ENCODE assay signal across 8 cellular contexts in genomic region chr20:53826597-53827291, GRCh38.
DNase-seq lines count a peak whose midpoint lies in the region; ATAC-seq and TF ChIP-seq lines count a peak whose summit lies in the region.

No MANE protein-coding gene starts in this region.

- H3K4me1 ChIP-seq in breast epithelium, result no peaks in the 10 kb centered on the region
- peaks cover 20 to 39% (median 36%) of the 10 kb centered on the region in 4 donors for H3K4me1 ChIP-seq in esophagus muscularis mucosa

- no peak for TF ChIP-seq CTCF in natural killer cell (IDR thresholded peaks at IDR 0.05)
- TF ChIP-seq CTCF in breast epithelium (IDR thresholded peaks at IDR 0.05), result no peak
- TF ChIP-seq CTCF in esophagus muscularis mucosa (IDR thresholded peaks at IDR 0.05), result no peak
- no peak for TF ChIP-seq CTCF in dorsolateral prefrontal cortex (IDR thresholded peaks at IDR 0.05 in 54 of 56, conservative IDR thresholded peaks at IDR 0.05 in 2 of 56; ENCODE audit: low read depth in 1 of 56, partially characterized antibody in 56 of 56)

- H3K27me3 ChIP-seq in breast epithelium, result no peaks in the 10 kb centered on the region
- H3K27me3 ChIP-seq in esophagus muscularis mucosa, result no peaks in the 10 kb centered on the region
- no peaks in the 10 kb centered on the region for H3K27me3 ChIP-seq in dorsolateral prefrontal cortex

- WGBS in esophagus muscularis mucosa, result 95% methylated on average over 5 of the region's 5 CpGs

- no peaks in the 10 kb centered on the region for H3K27me3 Mint-ChIP-seq in natural killer cell (ENCODE audit: low read depth in 2 of 2)
- no peaks in the 10 kb centered on the region for H3K27me3 Mint-ChIP-seq in natural killer cell treated with Interleukin-12 subunit alpha and Interleukin-12 subunit beta and Interleukin-15 and Interleukin-18, amount 100 ng/mL, for 72 hours
- no peaks in the 10 kb centered on the region for H3K27me3 Mint-ChIP-seq in stimulated activated memory B cell treated with anti-CD40 and anti-IgM and Interleukin-4, amounts not matched to agents 10 μg/mL and 1 μg/mL and 100 μg/mL, for 72 hours

- DNase-seq in natural killer cell (no peak), breast epithelium (ENCODE audit: low spot score in 2 of 2) (no peak), NCI-H2107 (lab: John Stamatoyannopoulos, UW) (no peak), esophagus muscularis mucosa (ENCODE audit: extremely low spot score) (no peak), dorsolateral prefrontal cortex (no peak)
- no peak for DNase-seq in natural killer cell treated with Interleukin-12 subunit alpha and Interleukin-12 subunit beta and Interleukin-15 and Interleukin-18, amount 100 ng/mL, for 72 hours (ENCODE audit: low spot score)

- H3K27ac Mint-ChIP-seq in natural killer cell, result peak overlapping the region; percentile 52 to 84
- no peak overlapping the region for H3K27ac Mint-ChIP-seq in natural killer cell treated with Interleukin-12 subunit alpha and Interleukin-12 subunit beta and Interleukin-15 and Interleukin-18, amount 100 ng/mL, for 72 hours
- peak overlapping the region; percentile 94 for H3K27ac Mint-ChIP-seq in stimulated activated memory B cell treated with anti-CD40 and anti-IgM and Interleukin-4, amounts not matched to agents 10 μg/mL and 1 μg/mL and 100 μg/mL, for 72 hours

- ATAC-seq in natural killer cell (no peak), HG03442 (IDR thresholded peaks at IDR 0.05; ENCODE audit: unreplicated experiment) (peak; percentile 64)
- ATAC-seq in natural killer cell treated with Interleukin-12 subunit alpha and Interleukin-12 subunit beta and Interleukin-15 and Interleukin-18, amount 100 ng/mL, for 72 hours, result no peak
- ATAC-seq in stimulated activated memory B cell treated with anti-CD40 and anti-IgM and Interleukin-4, amounts not matched to agents 10 μg/mL and 1 μg/mL and 100 μg/mL, for 72 hours, result peak; percentile 98

- H3K4me1 Mint-ChIP-seq in natural killer cell, result peaks cover 36 to 37% of the 10 kb centered on the region in 2 donors
- H3K4me1 Mint-ChIP-seq in natural killer cell treated with Interleukin-12 subunit alpha and Interleukin-12 subunit beta and Interleukin-15 and Interleukin-18, amount 100 ng/mL, for 72 hours (ENCODE audit: low read depth in 2 of 2), result peaks cover 23 to 28% of the 10 kb centered on the region in 2 donors
- peaks cover 53% of the 10 kb centered on the region for H3K4me1 Mint-ChIP-seq in stimulated activated memory B cell treated with anti-CD40 and anti-IgM and Interleukin-4, amounts not matched to agents 10 μg/mL and 1 μg/mL and 100 μg/mL, for 72 hours

- peak overlapping the region; percentile 25 for H3K4me3 Mint-ChIP-seq in natural killer cell
- no peak overlapping the region for H3K4me3 Mint-ChIP-seq in natural killer cell treated with Interleukin-12 subunit alpha and Interleukin-12 subunit beta and Interleukin-15 and Interleukin-18, amount 100 ng/mL, for 72 hours
- peak overlapping the region; percentile 23 for H3K4me3 Mint-ChIP-seq in stimulated activated memory B cell treated with anti-CD40 and anti-IgM and Interleukin-4, amounts not matched to agents 10 μg/mL and 1 μg/mL and 100 μg/mL, for 72 hours

- H3K36me3 ChIP-seq in breast epithelium (no peaks in the 10 kb centered on the region), esophagus muscularis mucosa (no peaks in the 10 kb centered on the region)

- TF ChIP-seq EP300 in esophagus muscularis mucosa (IDR thresholded peaks at IDR 0.05), result no peak

- TF ChIP-seq POLR2A in breast epithelium (IDR thresholded peaks at IDR 0.05), result no peak
- TF ChIP-seq POLR2A in esophagus muscularis mucosa (IDR thresholded peaks at IDR 0.05; ENCODE audit: low read depth), result no peak

- H3K4me3 ChIP-seq in breast epithelium, result no peak overlapping the region
- H3K4me3 ChIP-seq in esophagus muscularis mucosa, result no peak overlapping the region
- no peak overlapping the region for H3K4me3 ChIP-seq in dorsolateral prefrontal cortex

- H3K27ac ChIP-seq in breast epithelium, result peak overlapping the region; percentile 67 to 90
- H3K27ac ChIP-seq in esophagus muscularis mucosa (replicated peaks in 1 of 4), result peak overlapping the region in 2 of 4 donors; percentile 71 to 79
- H3K27ac ChIP-seq in dorsolateral prefrontal cortex, result no peak overlapping the region

- H3K9me3 ChIP-seq in breast epithelium (no peaks in the 10 kb centered on the region), esophagus muscularis mucosa (no peaks in the 10 kb centered on the region)

- H3K9me3 Mint-ChIP-seq in natural killer cell, result no peaks in the 10 kb centered on the region
- no peaks in the 10 kb centered on the region for H3K9me3 Mint-ChIP-seq in natural killer cell treated with Interleukin-12 subunit alpha and Interleukin-12 subunit beta and Interleukin-15 and Interleukin-18, amount 100 ng/mL, for 72 hours
- no peaks in the 10 kb centered on the region for H3K9me3 Mint-ChIP-seq in stimulated activated memory B cell treated with anti-CD40 and anti-IgM and Interleukin-4, amounts not matched to agents 10 μg/mL and 1 μg/mL and 100 μg/mL, for 72 hours

- intact Hi-C loops in natural killer cell (cut with micrococcal nuclease) (loop anchor here (10.0 kb wide), 1 partner anchor 48 kb away; no protein-coding TSS in a partner anchor), breast epithelium (cut with DNase I; ENCODE audit: low total_unique reads) (no loop called here), esophagus muscularis mucosa (cut with DNase I) (loop anchor here (5.0 kb wide), 2 partner anchors 49 to 244 kb away; no protein-coding TSS in a partner anchor), dorsolateral prefrontal cortex (cut with DNase I) (no loop called here)

- H3K36me3 Mint-ChIP-seq in natural killer cell, result no peaks in the 10 kb centered on the region
- H3K36me3 Mint-ChIP-seq in natural killer cell treated with Interleukin-12 subunit alpha and Interleukin-12 subunit beta and Interleukin-15 and Interleukin-18, amount 100 ng/mL, for 72 hours, result no peaks in the 10 kb centered on the region
- H3K36me3 Mint-ChIP-seq in stimulated activated memory B cell treated with anti-CD40 and anti-IgM and Interleukin-4, amounts not matched to agents 10 μg/mL and 1 μg/mL and 100 μg/mL, for 72 hours, result no peaks in the 10 kb centered on the region

Comparison
In these comparisons a context has a peak if more than half of its experiments do, and no peak if none do; other contexts are left out.
1. H3K27ac Mint-ChIP-seq: peak in natural killer cell (2 of 2) and stimulated activated memory B cell treated with anti-CD40 and anti-IgM and Interleukin-4, amounts not matched to agents 10 μg/mL and 1 μg/mL and 100 μg/mL, for 72 hours (single experiment); none in natural killer cell treated with Interleukin-12 subunit alpha and Interleukin-12 subunit beta and Interleukin-15 and Interleukin-18, amount 100 ng/mL, for 72 hours (0 of 2).
2. ATAC-seq: peak in HG03442 (single experiment) and stimulated activated memory B cell treated with anti-CD40 and anti-IgM and Interleukin-4, amounts not matched to agents 10 μg/mL and 1 μg/mL and 100 μg/mL, for 72 hours (single experiment); none in natural killer cell (0 of 3) and natural killer cell treated with Interleukin-12 subunit alpha and Interleukin-12 subunit beta and Interleukin-15 and Interleukin-18, amount 100 ng/mL, for 72 hours (0 of 2).
3. H3K27ac ChIP-seq: peak in breast epithelium (2 of 2); none in dorsolateral prefrontal cortex (0 of 59).
4. intact Hi-C loops: an anchor here in natural killer cell (10.0 kb wide) and esophagus muscularis mucosa (5.0 kb wide); none called in breast epithelium and dorsolateral prefrontal cortex.